ENCODE assay signal across 9 cellular contexts in the genomic region with DNA sequence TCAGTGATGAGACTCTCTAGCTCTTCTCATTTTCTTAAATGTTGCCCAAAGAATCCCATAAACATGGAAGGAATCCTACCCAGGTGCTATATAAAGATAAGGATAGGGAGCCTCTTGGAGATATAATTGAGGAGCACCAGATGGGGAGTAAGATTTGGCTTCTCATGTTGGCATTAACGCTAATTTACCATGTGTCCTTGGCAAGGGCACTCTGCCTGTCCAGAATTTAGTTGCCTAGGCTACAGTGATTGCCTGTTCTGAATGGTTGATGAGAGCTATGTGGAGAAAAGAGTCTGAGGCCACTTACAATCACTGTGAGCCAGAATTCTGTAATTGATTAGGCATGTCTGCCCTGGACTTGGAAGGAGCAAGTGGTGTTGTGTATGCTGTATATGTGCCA.
"Had no signal": no experiment of that assay in that cellular context is flagged by ENCODE, and none has a peak within 500 bp of the region (broad histone marks: within the 10 kb centered on the region; RNA-seq: fewer than 3 reads in every experiment).

No MANE protein-coding gene starts in this region.

- DNase-seq: HFFc6, IMR-90, KBM-7 had no signal

- H3K4me3 ChIP-seq: GM23338, HAP-1 had no signal

- H2AFZ ChIP-seq: GM23338 had no signal

- H3K4me2 ChIP-seq: GM23338 had no signal

- H3K4me1 ChIP-seq: HAP-1 had no signal

- FAIRE-seq: H1, H54, HTR-8/SVneo had no signal

- ATAC-seq: GM23338, HCT116 had no signal

- H3K36me3 ChIP-seq: HAP-1 had no signal
